ENCODE assay signal across 25 cellular contexts in the genomic region with DNA sequence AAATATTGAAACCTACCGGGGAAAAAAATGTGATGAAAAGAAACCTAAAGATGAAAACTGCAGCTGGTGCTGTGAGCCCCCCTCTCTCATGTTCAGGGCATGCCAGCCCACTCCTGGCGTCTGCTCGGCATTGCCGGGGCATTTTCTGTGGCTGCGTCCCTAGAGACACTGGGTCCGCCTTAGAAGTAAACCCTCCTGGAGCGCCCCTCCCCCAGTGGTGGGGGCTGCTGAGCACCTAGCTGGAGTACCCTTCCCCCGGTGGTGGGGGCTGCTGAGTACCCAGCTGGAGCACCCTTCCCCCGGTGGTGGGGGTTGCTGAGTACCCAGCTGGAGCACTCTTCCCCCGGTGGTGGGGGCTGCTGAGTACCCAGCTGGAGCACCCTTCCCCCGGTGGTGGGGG. TPM values are rescaled to one million over a fixed set of nuclear protein-coding genes. Genes with fewer than 3 reads are reported as not detected.
"Had no signal": no experiment of that assay in that cellular context is flagged by ENCODE, and none has a peak within 500 bp of the region (broad histone marks: within the 10 kb centered on the region; RNA-seq: fewer than 3 reads in every experiment).

No MANE protein-coding gene starts in this region.

- H3K4me3 ChIP-seq: colonic mucosa, esophagus squamous epithelium, gastrocnemius medialis, heart right ventricle, lower lobe of right lung, right lobe of liver, skin epidermis, stomach, suprapubic skin, tibial nerve had no signal

- H3K9me3 ChIP-seq: colonic mucosa, gastrocnemius medialis, lower lobe of right lung, right lobe of liver had no signal

- H3K27me3 ChIP-seq: colonic mucosa, right lobe of liver, tibial nerve had no signal

- H3K27ac ChIP-seq: colonic mucosa, esophagus squamous epithelium, gastrocnemius medialis, heart right ventricle, lower lobe of right lung, right lobe of liver, skin epidermis, stomach, suprapubic skin, tibial nerve had no signal

- H3K36me3 ChIP-seq: colonic mucosa, esophagus squamous epithelium, gastrocnemius medialis, heart right ventricle, lower lobe of right lung, right lobe of liver, stomach, suprapubic skin, tibial nerve had no signal

- DNase-seq: activated CD4-positive, alpha-beta memory T cell treated with anti-CD3 and anti-CD28 coated beads for 36 hours; activated CD4-positive, alpha-beta T cell treated with anti-CD3 and anti-CD28 coated beads for 48 hours; activated effector memory CD4-positive, alpha-beta T cell treated with Interleukin-2 at 50 U/mL for 16 hours; activated naive CD4-positive, alpha-beta T cell treated with anti-CD3 and anti-CD28 coated beads, Interleukin-2, amount 10 ng/mL, durations not matched to agents 7 days and 5 days; activated T-cell treated with anti-CD3 and anti-CD28 coated beads, Interleukin-2, amount 50 U/mL, for 72 hours; amygdala; colonic mucosa; esophagus squamous epithelium; gastrocnemius medialis; heart right ventricle; immature natural killer cell; lower lobe of right lung; naive B cell; posterior cingulate gyrus; right lobe of liver; stimulated activated CD4-positive, alpha-beta T cell treated with anti-CD3 and anti-CD28 coated beads, Interleukin-2, amount 100 ng/mL, for 24 hours; stomach had no signal

- ATAC-seq: activated T-cell treated with anti-CD3 and anti-CD28 coated beads, Interleukin-2, amount 50 U/mL, for 72 hours; gastrocnemius medialis; heart right ventricle; left lobe of liver; lower lobe of right lung; right lobe of liver; stimulated activated memory B cell treated with anti-CD40 and anti-IgM and Interleukin-4, amounts not matched to agents 10 μg/mL and 1 μg/mL and 100 μg/mL, for 72 hours had no signal

- H3K4me1 ChIP-seq: colonic mucosa, esophagus squamous epithelium, gastrocnemius medialis, heart right ventricle, lower lobe of right lung, right lobe of liver, stomach, suprapubic skin, tibial nerve had no signal

RNA-seq across cellular contexts. Expression of a gene that starts 24.5 kb away (rescaled TPM):
- total RNA-seq: activated CD4-positive, alpha-beta memory T cell treated with anti-CD3 and anti-CD28 coated beads for 36 hours; activated T-cell treated with anti-CD3 and anti-CD28 coated beads, Interleukin-2, amount 50 U/mL, for 72 hours; bronchial epithelial cell; colonic mucosa; gastrocnemius medialis; lower lobe of right lung; mesenteric fat pad; omental fat pad; right lobe of liver; suprapubic skin; tibial nerve had no signal
- polyA plus RNA-seq: heart right ventricle, immature natural killer cell had no signal
